Comparison of ENCODE assay signal across 13 cellular contexts in genomic region chr1:110961902-110962301, GRCh38. TPM values are rescaled to one million over a fixed set of nuclear protein-coding genes. Genes with fewer than 3 reads are reported as not detected.
A peak's percentile ranks its signal among the peaks of the same experiment; 100 is the strongest.
DNase-seq lines count a peak whose midpoint lies in the region; ATAC-seq lines count a peak whose summit lies in the region.
"Had no signal": no experiment of that assay in that cellular context is flagged by ENCODE, and none has a peak within 500 bp of the region (broad histone marks: within the 10 kb centered on the region; RNA-seq: fewer than 3 reads in every experiment).

No MANE protein-coding gene starts in this region.

- no peak overlapping the region for H3K9ac ChIP-seq in Karpas-422 (ENCODE audit: low read length)

- no peaks in the 10 kb centered on the region for H4K20me1 ChIP-seq in Karpas-422 (ENCODE audit: insufficient read depth, low read depth, low read length)

- peak overlapping the region; percentile 25 for H3K4me3 Mint-ChIP-seq in activated CD4-positive, alpha-beta memory T cell treated with anti-CD3 and anti-CD28 coated beads, Interleukin-2, amount 10 ng/mL, durations not matched to agents 7 days and 5 days
- H3K4me3 Mint-ChIP-seq in activated CD4-positive, alpha-beta memory T cell treated with anti-CD3 and anti-CD28 coated beads for 36 hours = no peak overlapping the region
- peak overlapping the region; percentile 82 for H3K4me3 Mint-ChIP-seq in central memory CD8-positive, alpha-beta T cell

- H3K79me2 ChIP-seq in Karpas-422 (ENCODE audit: low read length) = peaks cover 61% of the 10 kb centered on the region

- DNase-seq in activated CD4-positive, alpha-beta memory T cell treated with anti-CD3 and anti-CD28 coated beads, Interleukin-2, amount 10 ng/mL, durations not matched to agents 7 days and 5 days = no peak
- no peak for DNase-seq in activated CD4-positive, alpha-beta memory T cell treated with anti-CD3 and anti-CD28 coated beads for 36 hours
- no peak for DNase-seq in Karpas-422
- no peak for DNase-seq in central memory CD8-positive, alpha-beta T cell (ENCODE audit: low spot score in 2 of 2)
- no peak for DNase-seq in skeletal muscle cell (ENCODE audit: low read depth)
- DNase-seq in NCI-H2029 (lab: John Stamatoyannopoulos, UW) = no peak
- DNase-seq in caudate nucleus (lab: John Stamatoyannopoulos, UW) = no peak
- DNase-seq: ACHN; activated naive CD4-positive, alpha-beta T cell treated with anti-CD3 and anti-CD28 coated beads, Interleukin-2, amount 50 U/mL, for 16 hours; pancreas; T-helper 17 cell; upper lobe of left lung had no signal

- H3K4me3 ChIP-seq in Karpas-422 (ENCODE audit: low read length) (peak overlapping the region; percentile 93), skeletal muscle cell (ENCODE audit: low read depth, low read length) (peak overlapping the region; percentile 94)
- H3K4me3 ChIP-seq: pancreas had no signal

- intact Hi-C loops in activated CD4-positive, alpha-beta memory T cell treated with anti-CD3 and anti-CD28 coated beads for 36 hours (cut with micrococcal nuclease) = loop anchor here (5.0 to 10.0 kb wide), 5 partner anchors 45 to 1993 kb away; partner anchors contain the start of genes DENND2D, KCNA3 and SLC16A1

- peaks cover 39% of the 10 kb centered on the region for H3K4me1 Mint-ChIP-seq in activated CD4-positive, alpha-beta memory T cell treated with anti-CD3 and anti-CD28 coated beads, Interleukin-2, amount 10 ng/mL, durations not matched to agents 7 days and 5 days
- peaks cover 32% of the 10 kb centered on the region for H3K4me1 Mint-ChIP-seq in activated CD4-positive, alpha-beta memory T cell treated with anti-CD3 and anti-CD28 coated beads for 36 hours (ENCODE audit: low read depth)
- H3K4me1 Mint-ChIP-seq in central memory CD8-positive, alpha-beta T cell = peaks cover 38% of the 10 kb centered on the region

- no peaks in the 10 kb centered on the region for H3K27me3 ChIP-seq in Karpas-422 (ENCODE audit: low read length)
- H3K27me3 ChIP-seq: pancreas, upper lobe of left lung had no signal

- peaks cover 35% of the 10 kb centered on the region for H3K9me3 Mint-ChIP-seq in activated CD4-positive, alpha-beta memory T cell treated with anti-CD3 and anti-CD28 coated beads, Interleukin-2, amount 10 ng/mL, durations not matched to agents 7 days and 5 days
- peaks cover 42% of the 10 kb centered on the region for H3K9me3 Mint-ChIP-seq in activated CD4-positive, alpha-beta memory T cell treated with anti-CD3 and anti-CD28 coated beads for 36 hours
- peaks cover 25% of the 10 kb centered on the region for H3K9me3 Mint-ChIP-seq in central memory CD8-positive, alpha-beta T cell

- H3K4me2 ChIP-seq in Karpas-422 (ENCODE audit: low read depth, low read length, poor library complexity, severe bottlenecking) = peak overlapping the region; percentile 97

- peaks cover 34% of the 10 kb centered on the region for H3K4me1 ChIP-seq in Karpas-422 (ENCODE audit: low read length)

- H3K27ac Mint-ChIP-seq in activated CD4-positive, alpha-beta memory T cell treated with anti-CD3 and anti-CD28 coated beads, Interleukin-2, amount 10 ng/mL, durations not matched to agents 7 days and 5 days = peak overlapping the region; percentile 3
- no peak overlapping the region for H3K27ac Mint-ChIP-seq in activated CD4-positive, alpha-beta memory T cell treated with anti-CD3 and anti-CD28 coated beads for 36 hours
- H3K27ac Mint-ChIP-seq in central memory CD8-positive, alpha-beta T cell (ENCODE audit: low read depth) = no peak overlapping the region

- no peaks in the 10 kb centered on the region for H3K9me2 ChIP-seq in Karpas-422 (replicated peaks; ENCODE audit: insufficient read depth, low read length)

- H3K36me3 Mint-ChIP-seq in activated CD4-positive, alpha-beta memory T cell treated with anti-CD3 and anti-CD28 coated beads, Interleukin-2, amount 10 ng/mL, durations not matched to agents 7 days and 5 days (ENCODE audit: low read depth) = peaks cover 57% of the 10 kb centered on the region
- H3K36me3 Mint-ChIP-seq in activated CD4-positive, alpha-beta memory T cell treated with anti-CD3 and anti-CD28 coated beads for 36 hours = peaks cover 41% of the 10 kb centered on the region
- peaks cover 20% of the 10 kb centered on the region for H3K36me3 Mint-ChIP-seq in central memory CD8-positive, alpha-beta T cell (ENCODE audit: insufficient read depth)

- H2AFZ ChIP-seq in Karpas-422 (ENCODE audit: low read length) = no peak overlapping the region

- peaks cover 29% of the 10 kb centered on the region for H3K36me3 ChIP-seq in Karpas-422 (ENCODE audit: insufficient read depth, low read length)
- H3K36me3 ChIP-seq: pancreas, upper lobe of left lung had no signal

- CTCF ChIA-PET in activated CD4-positive, alpha-beta memory T cell treated with anti-CD3 and anti-CD28 coated beads, Interleukin-2, amount 10 ng/mL, durations not matched to agents 7 days and 5 days (lab: Charles Lee) = interaction anchor here (1.1 to 1.4 kb wide), 2 partner anchors 30 to 69 kb away, joined by 3 read pairs; no protein-coding TSS in a partner anchor
- CTCF ChIA-PET in activated CD4-positive, alpha-beta memory T cell treated with anti-CD3 and anti-CD28 coated beads for 36 hours (lab: Charles Lee) = interaction anchor here (0.6 to 1.3 kb wide), 4 partner anchors 30 to 308 kb away, joined by 3 read pairs; no protein-coding TSS in a partner anchor

- H3K9me3 ChIP-seq in Karpas-422 (ENCODE audit: low read length) = peaks cover 7% of the 10 kb centered on the region
- H3K9me3 ChIP-seq: pancreas had no signal

- ATAC-seq in central memory CD8-positive, alpha-beta T cell (replicated peaks; ENCODE audit: extremely low read depth, poor library complexity, severe bottlenecking) = no peak
- ATAC-seq in HG02610 (IDR thresholded peaks at IDR 0.05; ENCODE audit: unreplicated experiment) = no peak
- ATAC-seq: pancreas, T-helper 17 cell had no signal

- peaks cover 3% of the 10 kb centered on the region for H3K27me3 Mint-ChIP-seq in activated CD4-positive, alpha-beta memory T cell treated with anti-CD3 and anti-CD28 coated beads, Interleukin-2, amount 10 ng/mL, durations not matched to agents 7 days and 5 days
- no peaks in the 10 kb centered on the region for H3K27me3 Mint-ChIP-seq in activated CD4-positive, alpha-beta memory T cell treated with anti-CD3 and anti-CD28 coated beads for 36 hours
- no peaks in the 10 kb centered on the region for H3K27me3 Mint-ChIP-seq in central memory CD8-positive, alpha-beta T cell
- H3K27me3 Mint-ChIP-seq: T-helper 17 cell had no signal

- POLR2A ChIA-PET in activated CD4-positive, alpha-beta memory T cell treated with anti-CD3 and anti-CD28 coated beads, Interleukin-2, amount 10 ng/mL, durations not matched to agents 7 days and 5 days (lab: Charles Lee) = interaction anchor here (1.0 to 1.8 kb wide), 4 partner anchors 81 to 89 kb away, joined by 3 to 6 read pairs (median 4); partner anchors contain the start of gene CD53
- POLR2A ChIA-PET in activated CD4-positive, alpha-beta memory T cell treated with anti-CD3 and anti-CD28 coated beads for 36 hours (lab: Charles Lee) = no interaction called here

- no peak overlapping the region for H3K27ac ChIP-seq in Karpas-422 (ENCODE audit: low read length)
- H3K27ac ChIP-seq in caudate nucleus (ENCODE audit: low read depth, low read length) = no peak overlapping the region
- H3K27ac ChIP-seq: pancreas, upper lobe of left lung had no signal

RNA-seq across cellular contexts. Expression of gene LRIF1, which starts 1.8 kb away (rescaled TPM):
- total RNA-seq in activated CD4-positive, alpha-beta memory T cell treated with anti-CD3 and anti-CD28 coated beads, Interleukin-2, amount 10 ng/mL, durations not matched to agents 7 days and 5 days = 10 to 100 TPM; 25.7 to 26.9 TPM
- 10 to 100 TPM; 12.9 to 14.4 TPM for total RNA-seq in activated CD4-positive, alpha-beta memory T cell treated with anti-CD3 and anti-CD28 coated beads for 36 hours
- 28.2 and 59.3 TPM in 2 replicates for total RNA-seq in Karpas-422 (2014; rRNA removed; shearing (Covaris generic); ENCODE audit: low replicate concordance)
